8 cellular contexts compared by ENCODE assay signal in genomic region chr5:56440871-56441740, GRCh38.
A peak's percentile ranks its signal among the peaks of the same experiment; 100 is the strongest.
DNase-seq lines count a peak whose midpoint lies in the region; ATAC-seq and TF ChIP-seq lines count a peak whose summit lies in the region.

No MANE protein-coding gene starts in this region.

- intact Hi-C loops in PC-9 (cut with micrococcal nuclease; ENCODE audit: unreplicated experiment) = loop anchor here (10.0 kb wide), 2 partner anchors 84 to 194 kb away; no protein-coding TSS in a partner anchor
- intact Hi-C loops in gastrocnemius medialis (cut with DNase I; ENCODE audit: low total_unique reads) = no loop called here
- intact Hi-C loops in head of caudate nucleus (cut with DNase I) = no loop called here

- peaks cover 24% of the 10 kb centered on the region for H3F3A ChIP-seq in PC-9 (ENCODE audit: insufficient read depth, low read depth)

- H3K27ac ChIP-seq in PC-9 (peak overlapping the region; percentile 75), gastrocnemius medialis (no peak overlapping the region)

- DNase-seq in GM04503 (ENCODE audit: low read depth) (peak; percentile 92), PC-9 (peak; percentile 29 to 86), fibroblast of the conjunctiva (ENCODE audit: low read depth) (peak; percentile 89), gastrocnemius medialis (peak; percentile 12 to 27), head of caudate nucleus (no peak), KG1 (lab: John Stamatoyannopoulos, UW) (no peak), superior temporal gyrus (ENCODE audit: extremely low spot score) (no peak), GM19240 (ENCODE audit: insufficient read length, low spot score) (no peak)

- H3K4me2 ChIP-seq in PC-9 = peak overlapping the region; percentile 46

- H3K36me3 ChIP-seq in PC-9 (ENCODE audit: low read depth) (no peaks in the 10 kb centered on the region), gastrocnemius medialis (no peaks in the 10 kb centered on the region)

- no peak for TF ChIP-seq POLR2A in gastrocnemius medialis (IDR thresholded peaks at IDR 0.05)

- H3K79me2 ChIP-seq in PC-9 (ENCODE audit: low read depth) = no peaks in the 10 kb centered on the region

- peak overlapping the region; percentile 67 for H2AFZ ChIP-seq in PC-9

- no TSS peak for BruUV-seq in PC-9 (replicated peaks; lab: Mats Ljungman, UMichigan)

- POLR2A ChIA-PET in PC-9 (lab: Charles Lee; ENCODE audit: unreplicated experiment) = no interaction called here

- H4K20me1 ChIP-seq in PC-9 (ENCODE audit: insufficient read depth) = no peaks in the 10 kb centered on the region

- peaks cover 7% of the 10 kb centered on the region; the same call in 1 of the 2 replicates for H3K9me3 ChIP-seq in PC-9 (ENCODE audit: insufficient read depth, low read depth)
- H3K9me3 ChIP-seq in gastrocnemius medialis = no peaks in the 10 kb centered on the region

- CTCF ChIA-PET in PC-9 (lab: Charles Lee) = no interaction called here

- no peak for TF ChIP-seq CTCF in PC-9 (conservative IDR thresholded peaks at IDR 0.05)
- TF ChIP-seq CTCF in gastrocnemius medialis (IDR thresholded peaks at IDR 0.05 in 4 of 5, conservative IDR thresholded peaks at IDR 0.05 in 1 of 5) = no peak

- peak; percentile 65 to 84 for ATAC-seq in gastrocnemius medialis

- H3K4me3 ChIP-seq in PC-9 (no peak overlapping the region), gastrocnemius medialis (no peak overlapping the region)

- H3K9me2 ChIP-seq in PC-9 (ENCODE audit: insufficient read depth) = no peaks in the 10 kb centered on the region

- H3K4me1 ChIP-seq in PC-9 (replicated peaks; ENCODE audit: insufficient read depth) (peaks cover 27% of the 10 kb centered on the region), gastrocnemius medialis (no peaks in the 10 kb centered on the region)

- in situ Hi-C loops in gastrocnemius medialis (cut with MboI; ENCODE audit: low sequenced_read_pairs in 4 of 4) = no loop called here

- H3K27me3 ChIP-seq in PC-9 (ENCODE audit: insufficient read depth, low read depth) (no peaks in the 10 kb centered on the region), gastrocnemius medialis (no peaks in the 10 kb centered on the region)

Comparison
In these comparisons a context has a peak if more than half of its experiments do, and no peak if none do; other contexts are left out.
1. DNase-seq: peak in GM04503 (single experiment), PC-9 (2 of 2), fibroblast of the conjunctiva (single experiment) and gastrocnemius medialis (2 of 2); none in head of caudate nucleus (0 of 42), KG1 (single experiment), superior temporal gyrus (single experiment) and GM19240 (single experiment).